ENCODE assay signal across 16 cellular contexts in genomic region chr22:38860291-38861169, GRCh38. TPM values are rescaled to one million over a fixed set of nuclear protein-coding genes. Genes with fewer than 3 reads are reported as not detected.
A peak's percentile ranks its signal among the peaks of the same experiment; 100 is the strongest.
DNase-seq lines count a peak whose midpoint lies in the region; ATAC-seq, FAIRE-seq and TF ChIP-seq lines count a peak whose summit lies in the region.
"Had no signal": no experiment of that assay in that cellular context is flagged by ENCODE, and none has a peak within 500 bp of the region (broad histone marks: within the 10 kb centered on the region; RNA-seq: fewer than 3 reads in every experiment).

No MANE protein-coding gene starts in this region.

- H3K4me2 ChIP-seq in Karpas-422 (ENCODE audit: low read depth, low read length, poor library complexity, severe bottlenecking) (no peak overlapping the region), GM12878 (ENCODE audit: control insufficient read depth, insufficient read depth) (no peak overlapping the region), OCI-LY7 (ENCODE audit: low read length) (no peak overlapping the region)
- H3K4me2 ChIP-seq: KMS-11 had no signal

- no peaks in the 10 kb centered on the region for H3K9me3 ChIP-seq in Karpas-422 (ENCODE audit: low read length)
- H3K9me3 ChIP-seq in GM12878 (replicated peaks; ENCODE audit: control insufficient read depth, insufficient read depth, low read length) = no peaks in the 10 kb centered on the region
- H3K9me3 ChIP-seq in OCI-LY7 (ENCODE audit: low read length) = no peaks in the 10 kb centered on the region

- 92% methylated on average over 20 of the region's 23 CpGs for WGBS in GM12878 (ENCODE audit: insufficient coverage, insufficient replicate concordance, low lambda C conversion rate, missing lambda C conversion rate)

- TF ChIP-seq RAD21 in GM12878 (IDR thresholded peaks at IDR 0.05; ENCODE audit: insufficient read depth, low read depth, low read length) = no peak

- no peak overlapping the region for H3K9ac ChIP-seq in Karpas-422 (ENCODE audit: low read length)
- no peak overlapping the region for H3K9ac ChIP-seq in GM12878 (ENCODE audit: control insufficient read depth, insufficient read depth, low read length)
- H3K9ac ChIP-seq: KMS-11 had no signal

- H3K9me2 ChIP-seq in Karpas-422 (replicated peaks; ENCODE audit: insufficient read depth, low read length) (no peaks in the 10 kb centered on the region), OCI-LY7 (ENCODE audit: insufficient read depth, low read length) (no peaks in the 10 kb centered on the region)

- in situ Hi-C loops in GM12878 (cut with MboI) = no loop called here

- CTCF ChIA-PET in GM12878 (lab: Yijun Ruan, JAX) (interaction anchor here (0.8 kb wide), 1 partner anchor 39 kb away, joined by 3 read pairs; no protein-coding TSS in a partner anchor), OCI-LY7 (lab: Charles Lee; ENCODE audit: unreplicated experiment) (no interaction called here)

- DNase-seq in activated T-cell treated with anti-CD3 and anti-CD28 coated beads, Interleukin-2, amount 50 U/mL, for 24 hours = peak; percentile 47
- DNase-seq in activated T-cell treated with anti-CD3 and anti-CD28 coated beads for 4 hours (no peak), Karpas-422 (peak; percentile 51), GM12878 (ENCODE audit: low read depth, low spot score) (no peak), OCI-LY7 (ENCODE audit: low spot score) (no peak), mesenteric fat pad (ENCODE audit: low spot score) (no peak)
- no peak for DNase-seq in stimulated activated effector memory CD8-positive, alpha-beta T cell treated with anti-CD3 and anti-CD28 coated beads, Interleukin-12 subunit alpha, Interleukin-12 subunit beta, amount 100 ng/mL, for 72 hours (ENCODE audit: low spot score in 2 of 2)
- DNase-seq: activated CD4-positive, alpha-beta T cell treated with anti-CD3 and anti-CD28 coated beads for 4 hours; activated T-cell treated with anti-CD3 and anti-CD28 coated beads, Interleukin-2, amount 50 U/mL, for 72 hours; amniotic stem cell; mesendoderm; NCI-H1105 treated with DMSO at 0.1 percent for 48 hours; SIG-M5; stimulated activated naive CD4-positive, alpha-beta T cell treated with Interleukin-2 at 50 U/mL for 16 hours had no signal

- SMC1A ChIA-PET in GM12878 (lab: Charles Lee; ENCODE audit: uncharacterized antibody, unreplicated experiment) = no interaction called here

- TF ChIP-seq CTCF in GM12878 (IDR thresholded peaks at IDR 0.05 in 2 of 3, conservative IDR thresholded peaks at IDR 0.05 in 1 of 3; ENCODE audit: control insufficient read depth in 2 of 3, extremely low read depth in 1 of 3, insufficient read depth in 1 of 3, low read depth in 3 of 3, low read length in 3 of 3) (no peak), OCI-LY7 (conservative IDR thresholded peaks at IDR 0.05; ENCODE audit: low read length) (no peak)

- H3K4me1 ChIP-seq in Karpas-422 (ENCODE audit: low read length) (peaks cover 11% of the 10 kb centered on the region), GM12878 (ENCODE audit: control insufficient read depth, insufficient read depth, low read length) (no peaks in the 10 kb centered on the region), OCI-LY7 (ENCODE audit: insufficient read depth, low read length, poor library complexity, severe bottlenecking) (no peaks in the 10 kb centered on the region)

- H2AFZ ChIP-seq in Karpas-422 (ENCODE audit: low read length) (no peak overlapping the region), GM12878 (ENCODE audit: control insufficient read depth, low read depth, low read length) (no peak overlapping the region), OCI-LY7 (ENCODE audit: low read length) (no peak overlapping the region)

- H3K4me3 ChIP-seq in Karpas-422 (ENCODE audit: low read length) = no peak overlapping the region
- H3K4me3 ChIP-seq in GM12878 = no peak overlapping the region
- H3K4me3 ChIP-seq in OCI-LY7 (ENCODE audit: low read depth, low read length, poor library complexity, severe bottlenecking) = no peak overlapping the region

- H4K20me1 ChIP-seq in Karpas-422 (ENCODE audit: insufficient read depth, low read depth, low read length) = peaks cover 30% of the 10 kb centered on the region
- no peaks in the 10 kb centered on the region for H4K20me1 ChIP-seq in GM12878 (ENCODE audit: control insufficient read depth, insufficient read depth)
- H4K20me1 ChIP-seq in OCI-LY7 (ENCODE audit: insufficient read depth, low read length) = 0 out of 2 replicates have a peak, but pooled peaks cover 5% of the 10 kb centered on the region

- H3K27me3 ChIP-seq in Karpas-422 (ENCODE audit: low read length) (no peaks in the 10 kb centered on the region), GM12878 (replicated peaks in 1 of 2; ENCODE audit: control insufficient read depth in 2 of 2, insufficient read depth in 2 of 2, low read length in 1 of 2) (no peaks in the 10 kb centered on the region)

- H3K36me3 ChIP-seq in Karpas-422 (ENCODE audit: insufficient read depth, low read length) (no peaks in the 10 kb centered on the region), GM12878 (ENCODE audit: control insufficient read depth in 2 of 2, insufficient read depth in 2 of 2, low read length in 1 of 2) (peaks cover 5% of the 10 kb centered on the region in 2 experiments; a peak in 2 of 4 replicates), OCI-LY7 (ENCODE audit: insufficient read depth, low read length) (peaks cover 21% of the 10 kb centered on the region)

- ATAC-seq in GM12878 (peak; percentile 12), HG03432 (IDR thresholded peaks at IDR 0.05; ENCODE audit: unreplicated experiment) (no peak)
- ATAC-seq in stimulated activated effector memory CD8-positive, alpha-beta T cell treated with anti-CD3 and anti-CD28 coated beads, Interleukin-12 subunit alpha, Interleukin-12 subunit beta, amount 100 ng/mL, for 72 hours = no peak

- POLR2A ChIA-PET in GM12878 (lab: Charles Lee) = no interaction called here
- POLR2A ChIA-PET in OCI-LY7 (lab: Charles Lee) = interaction anchor here (0.7 kb wide), 1 partner anchor 11 kb away, joined by 3 read pairs; the partner anchor contains the start of gene CBX6

- no peak for TF ChIP-seq EP300 in GM12878 (IDR thresholded peaks at IDR 0.05; ENCODE audit: borderline replicate concordance in 1 of 2, control insufficient read depth in 1 of 2, low read depth in 2 of 2, low read length in 2 of 2)

- H3K27ac Mint-ChIP-seq in activated T-cell treated with anti-CD3 and anti-CD28 coated beads, Interleukin-2, amount 50 U/mL, for 24 hours = peak overlapping the region; percentile 77
- H3K27ac Mint-ChIP-seq in stimulated activated effector memory CD8-positive, alpha-beta T cell treated with anti-CD3 and anti-CD28 coated beads, Interleukin-12 subunit alpha, Interleukin-12 subunit beta, amount 100 ng/mL, for 72 hours = peak overlapping the region; percentile 50

- peaks cover 3% of the 10 kb centered on the region for H3K27me3 Mint-ChIP-seq in activated T-cell treated with anti-CD3 and anti-CD28 coated beads, Interleukin-2, amount 50 U/mL, for 24 hours

- H3K27ac ChIP-seq in Karpas-422 (ENCODE audit: low read length) (no peak overlapping the region), GM12878 (ENCODE audit: control insufficient read depth, insufficient read depth) (no peak overlapping the region), OCI-LY7 (ENCODE audit: low read depth, low read length, poor library complexity, severe bottlenecking) (no peak overlapping the region)
- H3K27ac ChIP-seq: KMS-11 had no signal

- peak; percentile 46 for TF ChIP-seq POLR2A in GM12878 (IDR thresholded peaks at IDR 0.05; ENCODE audit: low read depth, low read length)

- H3K4me3 Mint-ChIP-seq in activated T-cell treated with anti-CD3 and anti-CD28 coated beads, Interleukin-2, amount 50 U/mL, for 24 hours = no peak overlapping the region
- no peak overlapping the region for H3K4me3 Mint-ChIP-seq in stimulated activated effector memory CD8-positive, alpha-beta T cell treated with anti-CD3 and anti-CD28 coated beads, Interleukin-12 subunit alpha, Interleukin-12 subunit beta, amount 100 ng/mL, for 72 hours
- H3K4me3 Mint-ChIP-seq: activated T-cell treated with anti-CD3 and anti-CD28 coated beads, Interleukin-2, amount 50 U/mL, for 72 hours had no signal

- RAD21 ChIA-PET in GM12878 (lab: Charles Lee; ENCODE audit: unreplicated experiment) = interaction anchor here (1.2 kb wide), 1 partner anchor 13 kb away, joined by 3 read pairs; no protein-coding TSS in a partner anchor

- H3K79me2 ChIP-seq in Karpas-422 (ENCODE audit: low read length) (no peaks in the 10 kb centered on the region), GM12878 (ENCODE audit: control insufficient read depth, insufficient read depth, low read length) (no peaks in the 10 kb centered on the region), OCI-LY7 (ENCODE audit: insufficient read depth, low read depth, low read length) (no peaks in the 10 kb centered on the region)

- H3K4me1 Mint-ChIP-seq in activated T-cell treated with anti-CD3 and anti-CD28 coated beads, Interleukin-2, amount 50 U/mL, for 24 hours (ENCODE audit: low read depth) = peaks cover 9% of the 10 kb centered on the region
- H3K4me1 Mint-ChIP-seq in stimulated activated effector memory CD8-positive, alpha-beta T cell treated with anti-CD3 and anti-CD28 coated beads, Interleukin-12 subunit alpha, Interleukin-12 subunit beta, amount 100 ng/mL, for 72 hours = peaks cover 31% of the 10 kb centered on the region

- no peak for FAIRE-seq in GM12878 (lab: Jason Lieb, UNC)

- no TSS peak for BruUV-seq in GM12878 (replicated peaks; lab: Mats Ljungman, UMichigan)
- no TSS peak for BruUV-seq in OCI-LY7 (replicated peaks; lab: Mats Ljungman, UMichigan)

- intact Hi-C loops in GM12878 (cut with micrococcal nuclease; ENCODE audit: unreplicated experiment) (no loop called here), OCI-LY7 (cut with micrococcal nuclease; ENCODE audit: unreplicated experiment) (no loop called here)

- no peaks in the 10 kb centered on the region for H3K9me3 Mint-ChIP-seq in activated T-cell treated with anti-CD3 and anti-CD28 coated beads, Interleukin-2, amount 50 U/mL, for 24 hours
- H3K9me3 Mint-ChIP-seq in stimulated activated effector memory CD8-positive, alpha-beta T cell treated with anti-CD3 and anti-CD28 coated beads, Interleukin-12 subunit alpha, Interleukin-12 subunit beta, amount 100 ng/mL, for 72 hours = no peaks in the 10 kb centered on the region
- H3K9me3 Mint-ChIP-seq: activated T-cell treated with anti-CD3 and anti-CD28 coated beads, Interleukin-2, amount 50 U/mL, for 72 hours had no signal

- peaks cover 22% of the 10 kb centered on the region for H3K36me3 Mint-ChIP-seq in activated T-cell treated with anti-CD3 and anti-CD28 coated beads, Interleukin-2, amount 50 U/mL, for 24 hours (ENCODE audit: low read depth)
- H3K36me3 Mint-ChIP-seq in stimulated activated effector memory CD8-positive, alpha-beta T cell treated with anti-CD3 and anti-CD28 coated beads, Interleukin-12 subunit alpha, Interleukin-12 subunit beta, amount 100 ng/mL, for 72 hours = peaks cover 65% of the 10 kb centered on the region

RNA-seq across cellular contexts. Expression of gene CBX6, which starts 11.5 kb away (rescaled TPM):
- 30.5 and 46.4 TPM in 2 replicates for total RNA-seq in Karpas-422 (2014; rRNA removed; shearing (Covaris generic); ENCODE audit: low replicate concordance)
- 89.8 and 98.2 TPM in 2 replicates for total RNA-seq in GM12878 (2013; cell fraction: nucleolus; rRNA removed)
- 59.1 and 67.1 TPM in 2 replicates for total RNA-seq in GM12878 (2014; rRNA removed)
- total RNA-seq in GM12878 (2014; rRNA removed; fragmentation: Illumina TruSeq; extraction: Trizol) = 33.1 and 35.7 TPM in 2 replicates
- total RNA-seq in GM12878 (2021) = 135 and 142 TPM in 2 replicates
- 12.6 TPM for polyA plus RNA-seq in GM12878 (2011; ENCODE audit: low read depth)
- 6.0 and 10.2 TPM in 2 replicates for polyA plus RNA-seq in GM12878 (2011; rRNA removed)
- 14.4 and 14.8 TPM in 2 replicates for polyA plus RNA-seq in GM12878 (2011; cell fraction: cytosol; rRNA removed)
- polyA plus RNA-seq in GM12878 (2011; cell fraction: nucleus; rRNA removed) = 60.2 and 66.7 TPM in 2 replicates
- 25.3 and 32.1 TPM in 2 replicates for polyA plus RNA-seq in GM12878 (2012)
- 15.1 and 27.2 TPM in 2 replicates for polyA plus RNA-seq in GM12878 (2014; fragmentation: Illumina TruSeq; extraction: Trizol)
- 1 to 10 TPM; 3.6 to 4.5 TPM for polyA plus RNA-seq in GM12878 (2014; fragmentation: Nextera tagmentation; extraction: Ambion mirVana)
- polyA plus RNA-seq in GM12878 (2014; rRNA removed) = 39.0 and 43.9 TPM in 2 replicates
- 10 to 100 TPM; 72.6 to 74.6 TPM for polyA plus RNA-seq in GM12878 (2016; fragmentation: Nextera tagmentation; extraction: Ambion mirVana)
- 25.9 and 48.3 TPM in 2 replicates for polyA minus RNA-seq in GM12878 (2011; rRNA and poly(A)+ RNA removed)
- polyA minus RNA-seq in GM12878 (2011; cell fraction: cytosol; rRNA and poly(A)+ RNA removed) = 36.9 and 39.7 TPM in 2 replicates
- polyA minus RNA-seq in GM12878 (2011; cell fraction: nucleus; rRNA and poly(A)+ RNA removed) = 60.8 and 96.1 TPM in 2 replicates
- total RNA-seq in OCI-LY7 (2014; rRNA removed; shearing (Covaris generic)) = 41.9 and 45.2 TPM in 2 replicates
- 62.2 and 67.2 TPM in 2 replicates for total RNA-seq in OCI-LY7 (2022)
- 57.4 TPM for total RNA-seq in mesenteric fat pad

RNA-seq across cellular contexts. Expression of gene NPTXR, which starts 16.7 kb away (rescaled TPM):
- not detected in 2 replicates for total RNA-seq in Karpas-422 (2014; rRNA removed; shearing (Covaris generic); ENCODE audit: low replicate concordance)
- total RNA-seq in GM12878 (2013; cell fraction: nucleolus; rRNA removed) = not detected in 2 replicates
- total RNA-seq in GM12878 (2014; rRNA removed) = 0.05 and 0.06 TPM in 2 replicates
- total RNA-seq in GM12878 (2014; rRNA removed; fragmentation: Illumina TruSeq; extraction: Trizol) = 0.05 and 0.09 TPM in 2 replicates
- 0.37 and 0.38 TPM in 2 replicates for total RNA-seq in GM12878 (2021)
- 0.14 TPM for polyA plus RNA-seq in GM12878 (2011; ENCODE audit: low read depth)
- not detected in 2 replicates for polyA plus RNA-seq in GM12878 (2011; rRNA removed)
- polyA plus RNA-seq in GM12878 (2011; cell fraction: cytosol; rRNA removed) = not detected in 2 replicates
- polyA plus RNA-seq in GM12878 (2011; cell fraction: nucleus; rRNA removed) = not detected in 2 replicates
- 0.26 and 0.29 TPM in 2 replicates for polyA plus RNA-seq in GM12878 (2012)
- 0.03 and 0.13 TPM in 2 replicates for polyA plus RNA-seq in GM12878 (2014; fragmentation: Illumina TruSeq; extraction: Trizol)
- polyA plus RNA-seq in GM12878 (2014; fragmentation: Nextera tagmentation; extraction: Ambion mirVana) = under 1 TPM in 1 of 2 experiments, not detected in 1; 0.02 TPM
- polyA plus RNA-seq in GM12878 (2014; rRNA removed) = 0.16 and 0.22 TPM in 2 replicates
- polyA plus RNA-seq in GM12878 (2016; fragmentation: Nextera tagmentation; extraction: Ambion mirVana) = under 1 TPM; 0.04 TPM
- polyA minus RNA-seq in GM12878 (2011; rRNA and poly(A)+ RNA removed) = not detected in 2 replicates
- polyA minus RNA-seq in GM12878 (2011; cell fraction: cytosol; rRNA and poly(A)+ RNA removed) = not detected in 2 replicates
- polyA minus RNA-seq in GM12878 (2011; cell fraction: nucleus; rRNA and poly(A)+ RNA removed) = not detected in 2 replicates
- not detected in 2 replicates for total RNA-seq in OCI-LY7 (2014; rRNA removed; shearing (Covaris generic))
- 0.08 and 0.11 TPM in 2 replicates for total RNA-seq in OCI-LY7 (2022)
- total RNA-seq in mesenteric fat pad = 5.5 TPM

Comparison
In these comparisons a context has a peak if more than half of its experiments do, and no peak if none do; other contexts are left out.
1. DNase-seq: peak in activated T-cell treated with anti-CD3 and anti-CD28 coated beads, Interleukin-2, amount 50 U/mL, for 24 hours (single experiment) and Karpas-422 (single experiment); none in activated T-cell treated with anti-CD3 and anti-CD28 coated beads for 4 hours (single experiment), GM12878 (single experiment), stimulated activated effector memory CD8-positive, alpha-beta T cell treated with anti-CD3 and anti-CD28 coated beads, Interleukin-12 subunit alpha, Interleukin-12 subunit beta, amount 100 ng/mL, for 72 hours (0 of 2), OCI-LY7 (single experiment) and mesenteric fat pad (single experiment).